In genomic region chr17:50177983-50178834, GRCh38 we compare ENCODE assay signal across 8 cellular contexts. TPM values are rescaled to one million over a fixed set of nuclear protein-coding genes. Genes with fewer than 3 reads are reported as not detected.
DNase-seq lines count a peak whose midpoint lies in the region; ATAC-seq and TF ChIP-seq lines count a peak whose summit lies in the region.

No MANE protein-coding gene starts in this region.

- H3K36me3 Mint-ChIP-seq in progenitor cell of endocrine pancreas (ENCODE audit: insufficient read depth) = no peaks in the 10 kb centered on the region

- H3K27me3 Mint-ChIP-seq in progenitor cell of endocrine pancreas = peaks cover 21% of the 10 kb centered on the region

- no peak overlapping the region for H3K4me3 ChIP-seq in GM12875 (ENCODE audit: low read depth, low read length)
- no peak overlapping the region for H3K4me3 ChIP-seq in RWPE2 (ENCODE audit: severe bottlenecking)
- H3K4me3 ChIP-seq in adrenal gland = peak overlapping the region in 1 of 4 donors; percentile 25

- H3K27ac ChIP-seq in RWPE2 (ENCODE audit: poor library complexity, severe bottlenecking) = peak overlapping the region; percentile 75
- peak overlapping the region in 3 of 5 donors; percentile 4 to 66 (median 60) for H3K27ac ChIP-seq in adrenal gland

- peak overlapping the region; percentile 52 for H3K4me3 Mint-ChIP-seq in progenitor cell of endocrine pancreas (ENCODE audit: low read depth)

- H3K27me3 ChIP-seq in RWPE2 (ENCODE audit: insufficient read depth, poor library complexity, severe bottlenecking) (no peaks in the 10 kb centered on the region), adrenal gland (no peaks in the 10 kb centered on the region)

- no peaks in the 10 kb centered on the region for H3K9me3 Mint-ChIP-seq in progenitor cell of endocrine pancreas (ENCODE audit: low read depth)

- peak; percentile 94 for ATAC-seq in RWPE2 (ENCODE audit: low read depth)
- ATAC-seq in GM18520 (IDR thresholded peaks at IDR 0.05; ENCODE audit: unreplicated experiment) = no peak

- peak overlapping the region; percentile 89 for H3K27ac Mint-ChIP-seq in progenitor cell of endocrine pancreas

- TF ChIP-seq CTCF in GM12875 (IDR thresholded peaks at IDR 0.05; ENCODE audit: borderline replicate concordance, insufficient read depth, low read depth, low read length) (peak; percentile 79), RWPE2 (IDR thresholded peaks at IDR 0.05; ENCODE audit: poor library complexity, severe bottlenecking) (peak; percentile 85), adrenal gland (IDR thresholded peaks at IDR 0.05) (peak; percentile 20 to 55 (median 38)), progenitor cell of endocrine pancreas (IDR thresholded peaks at IDR 0.05; ENCODE audit: unreplicated experiment) (peak; percentile 62)

- peaks cover 17% of the 10 kb centered on the region for H3K4me1 Mint-ChIP-seq in progenitor cell of endocrine pancreas (ENCODE audit: low read depth)

- TF ChIP-seq POLR2A in adrenal gland (IDR thresholded peaks at IDR 0.05) = no peak

- intact Hi-C loops in adrenal gland (cut with DNase I) (no loop called here), cardiac septum (cut with DNase I) (no loop called here)

- no peaks in the 10 kb centered on the region for H3K36me3 ChIP-seq in RWPE2 (ENCODE audit: low read depth)
- H3K36me3 ChIP-seq in adrenal gland (replicated peaks in 1 of 2) = no peaks in the 10 kb centered on the region

- H3K4me1 ChIP-seq in RWPE2 (ENCODE audit: insufficient read depth, poor library complexity, severe bottlenecking) = peaks cover 15% of the 10 kb centered on the region
- H3K4me1 ChIP-seq in adrenal gland (replicated peaks in 1 of 2) = peaks cover 12 to 15% of the 10 kb centered on the region in 2 donors

- DNase-seq in HT1080 (ENCODE audit: low read depth) = peak; percentile 97
- peak; percentile 93 for DNase-seq in RWPE2 (ENCODE audit: low spot score)
- DNase-seq in adrenal gland = peak; percentile 55 to 84 (median 81)
- peak; percentile 93 for DNase-seq in cardiac septum (ENCODE audit: low spot score)
- DNase-seq in progenitor cell of endocrine pancreas (ENCODE audit: low spot score, unreplicated experiment) = peak; percentile 42
- no peak for DNase-seq in inferior parietal cortex (ENCODE audit: extremely low spot score)

- H3K9me3 ChIP-seq in RWPE2 (ENCODE audit: severe bottlenecking) (no peaks in the 10 kb centered on the region), adrenal gland (replicated peaks in 1 of 3) (no peaks in the 10 kb centered on the region)

- WGBS in adrenal gland, 4 donors = 4 to 13% (median 7%) methylated on average over 7 to 22 of the region's 22 CpGs

RNA-seq across cellular contexts. Expression of gene SGCA, which starts 12.4 kb away (rescaled TPM):
- not detected in 2 replicates for total RNA-seq in HT1080 (2014; rRNA removed; shearing (Covaris generic))
- 0.25 TPM in 1 of 2 replicates, not detected in the other for polyA plus RNA-seq in HT1080 (2015; cell fraction: cytosol; rRNA removed)
- not detected in 2 replicates for polyA plus RNA-seq in HT1080 (2015; cell fraction: nucleus; rRNA removed)
- total RNA-seq in adrenal gland = 1 to 10 TPM in 3 of 8 donors, under 1 TPM in 2, not detected in 3; 0.28 to 3.0 (median 1.2) TPM
- 1 to 10 TPM in 2 of 3 donors, not detected in 1; 5.2 to 5.5 TPM for polyA plus RNA-seq in adrenal gland
- 159 TPM for total RNA-seq in cardiac septum
- total RNA-seq in progenitor cell of endocrine pancreas = not detected in 2 replicates

RNA-seq across cellular contexts. Expression of gene COL1A1, which starts 23.2 kb away (rescaled TPM):
- total RNA-seq in HT1080 (2014; rRNA removed; shearing (Covaris generic)) = 1.3 and 1.4 TPM in 2 replicates
- 3.4 and 4.9 TPM in 2 replicates for polyA plus RNA-seq in HT1080 (2015; cell fraction: cytosol; rRNA removed)
- polyA plus RNA-seq in HT1080 (2015; cell fraction: nucleus; rRNA removed) = 34.8 and 40.2 TPM in 2 replicates
- total RNA-seq in adrenal gland (100 to 1,000 TPM in 4 of 8 donors, 10 to 100 TPM in 4; 50.2 to 263 (median 105) TPM), cardiac septum (142 TPM), progenitor cell of endocrine pancreas (26.7 and 38.4 TPM in 2 replicates)
- polyA plus RNA-seq in adrenal gland = 100 to 1,000 TPM in 1 of 3 donors, 10 to 100 TPM in 2; 39.6 to 101 (median 40.1) TPM

RNA-seq across cellular contexts. Expression of gene PPP1R9B, which starts 27.7 kb away (rescaled TPM):
- 38.7 and 46.4 TPM in 2 replicates for total RNA-seq in HT1080 (2014; rRNA removed; shearing (Covaris generic))
- 25.9 and 28.0 TPM in 2 replicates for polyA plus RNA-seq in HT1080 (2015; cell fraction: cytosol; rRNA removed)
- polyA plus RNA-seq in HT1080 (2015; cell fraction: nucleus; rRNA removed) = 71.5 and 71.7 TPM in 2 replicates
- total RNA-seq in adrenal gland = 10 to 100 TPM; 43.9 to 87.0 (median 62.0) TPM
- polyA plus RNA-seq in adrenal gland = 100 to 1,000 TPM in 1 of 3 donors, 10 to 100 TPM in 2; 21.8 to 128 (median 27.2) TPM
- 46.1 TPM for total RNA-seq in cardiac septum
- total RNA-seq in progenitor cell of endocrine pancreas = 34.3 and 35.7 TPM in 2 replicates

RNA-seq across cellular contexts. Expression of gene SAMD14, which starts 48.2 kb away (rescaled TPM):
- 0.50 TPM in 1 of 2 replicates, not detected in the other for total RNA-seq in HT1080 (2014; rRNA removed; shearing (Covaris generic))
- 0.09 and 0.50 TPM in 2 replicates for polyA plus RNA-seq in HT1080 (2015; cell fraction: cytosol; rRNA removed)
- 0.39 TPM in 1 of 2 replicates, not detected in the other for polyA plus RNA-seq in HT1080 (2015; cell fraction: nucleus; rRNA removed)
- total RNA-seq in adrenal gland = 10 to 100 TPM in 1 of 8 donors, 1 to 10 TPM in 7; 1.3 to 12.6 (median 4.0) TPM
- polyA plus RNA-seq in adrenal gland = 10 to 100 TPM in 1 of 3 donors, 1 to 10 TPM in 2; 1.1 to 11.0 (median 3.0) TPM
- total RNA-seq in cardiac septum = 4.4 TPM
- total RNA-seq in progenitor cell of endocrine pancreas = 6.0 and 7.7 TPM in 2 replicates

Comparison
In these comparisons a context has a peak if more than half of its experiments do, and no peak if none do; other contexts are left out.
1. RNA of gene SGCA, which starts 12.4 kb away (total RNA-seq): 159 TPM in cardiac septum (single experiment); 0.28 to 3.0 TPM in adrenal gland, not detected in HT1080 and not detected in progenitor cell of endocrine pancreas; every median in the first group is over 10 times any median in the second.
2. RNA of gene COL1A1, which starts 23.2 kb away (total RNA-seq): 142 TPM in cardiac septum (single experiment), 50.2 to 263 TPM in adrenal gland and 26.7 to 38.4 TPM in progenitor cell of endocrine pancreas; 1.3 to 1.4 TPM in HT1080; every median in the first group is over 10 times any median in the second.
3. Peak in every context shown above with its lines, with median percentiles within 50 percentile points of each other: CTCF ChIP-seq.